Comparison of ENCODE assay signal across 1 cellular context in the genomic region with DNA sequence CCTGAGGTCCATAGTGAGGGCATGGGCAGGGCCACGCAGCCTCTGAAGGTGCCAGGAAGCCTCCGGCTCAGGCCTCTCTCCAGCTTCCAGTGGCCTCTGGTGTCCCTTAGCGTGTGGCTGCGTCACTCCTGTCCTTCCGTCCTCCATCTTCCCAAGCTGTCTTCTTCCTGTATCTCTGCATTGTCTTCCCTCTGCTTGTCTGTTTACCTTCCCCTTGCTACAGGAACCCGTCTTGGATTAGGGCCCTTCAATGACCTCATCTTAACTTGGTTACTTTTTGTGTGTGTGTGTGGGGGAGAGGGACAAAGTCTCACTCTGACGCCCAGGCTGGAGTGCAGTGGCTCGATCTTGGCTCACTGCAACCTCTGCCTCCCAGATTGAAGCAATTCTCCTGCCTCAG.
A peak's percentile ranks its signal among the peaks of the same experiment; 100 is the strongest.
TF ChIP-seq lines count a peak whose summit lies in the region.

No MANE protein-coding gene starts in this region.

TF ChIP-seq in K562, 482 proteins besides CTCF, POLR2A, EP300 and RAD21:
- 0 out of 4 replicates have a peak, but pooled peaks of 1 of the 2 experiments have one; percentile 53 for TF ChIP-seq FOXK2 (conservative IDR thresholded peaks at IDR 0.05 in 1 of 2, IDR thresholded peaks at IDR 0.05 in 1 of 2; ENCODE audit: low read depth in 2 of 2)
- TF ChIP-seq ARHGAP35 (IDR thresholded peaks at IDR 0.05; ENCODE audit: partially characterized antibody), result no peak
- TF ChIP-seq, protein P1, sequence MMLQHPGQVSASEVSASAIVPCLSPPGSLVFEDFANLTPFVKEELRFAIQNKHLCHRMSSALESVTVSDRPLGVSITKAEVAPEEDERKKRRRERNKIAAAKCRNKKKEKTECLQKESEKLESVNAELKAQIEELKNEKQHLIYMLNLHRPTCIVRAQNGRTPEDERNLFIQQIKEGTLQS (IDR thresholded peaks at IDR 0.05), result peak; percentile 37; the same call in 1 of the 2 replicates
- TF ChIP-seq, protein P1 (CRISPR knock-in tag; conservative IDR thresholded peaks at IDR 0.05), result no peak
- TF ChIP-seq, protein P2, sequence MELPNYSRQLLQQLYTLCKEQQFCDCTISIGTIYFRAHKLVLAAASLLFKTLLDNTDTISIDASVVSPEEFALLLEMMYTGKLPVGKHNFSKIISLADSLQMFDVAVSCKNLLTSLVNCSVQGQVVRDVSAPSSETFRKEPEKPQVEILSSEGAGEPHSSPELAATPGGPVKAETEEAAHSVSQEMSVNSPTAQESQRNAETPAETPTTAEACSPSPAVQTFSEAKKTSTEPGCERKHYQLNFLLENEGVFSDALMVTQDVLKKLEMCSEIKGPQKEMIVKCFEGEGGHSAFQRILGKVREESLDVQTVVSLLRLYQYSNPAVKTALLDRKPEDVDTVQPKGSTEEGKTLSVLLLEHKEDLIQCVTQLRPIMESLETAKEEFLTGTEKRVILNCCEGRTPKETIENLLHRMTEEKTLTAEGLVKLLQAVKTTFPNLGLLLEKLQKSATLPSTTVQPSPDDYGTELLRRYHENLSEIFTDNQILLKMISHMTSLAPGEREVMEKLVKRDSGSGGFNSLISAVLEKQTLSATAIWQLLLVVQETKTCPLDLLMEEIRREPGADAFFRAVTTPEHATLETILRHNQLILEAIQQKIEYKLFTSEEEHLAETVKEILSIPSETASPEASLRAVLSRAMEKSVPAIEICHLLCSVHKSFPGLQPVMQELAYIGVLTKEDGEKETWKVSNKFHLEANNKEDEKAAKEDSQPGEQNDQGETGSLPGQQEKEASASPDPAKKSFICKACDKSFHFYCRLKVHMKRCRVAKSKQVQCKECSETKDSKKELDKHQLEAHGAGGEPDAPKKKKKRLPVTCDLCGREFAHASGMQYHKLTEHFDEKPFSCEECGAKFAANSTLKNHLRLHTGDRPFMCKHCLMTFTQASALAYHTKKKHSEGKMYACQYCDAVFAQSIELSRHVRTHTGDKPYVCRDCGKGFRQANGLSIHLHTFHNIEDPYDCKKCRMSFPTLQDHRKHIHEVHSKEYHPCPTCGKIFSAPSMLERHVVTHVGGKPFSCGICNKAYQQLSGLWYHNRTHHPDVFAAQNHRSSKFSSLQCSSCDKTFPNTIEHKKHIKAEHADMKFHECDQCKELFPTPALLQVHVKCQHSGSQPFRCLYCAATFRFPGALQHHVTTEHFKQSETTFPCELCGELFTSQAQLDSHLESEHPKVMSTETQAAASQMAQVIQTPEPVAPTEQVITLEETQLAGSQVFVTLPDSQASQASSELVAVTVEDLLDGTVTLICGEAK (IDR thresholded peaks at IDR 0.05), result peak; percentile 62; the same call in 1 of the 2 replicates
- TF ChIP-seq, protein P2 (CRISPR knock-in tag; IDR thresholded peaks at IDR 0.05), result no peak
- TF ChIP-seq, protein P3, sequence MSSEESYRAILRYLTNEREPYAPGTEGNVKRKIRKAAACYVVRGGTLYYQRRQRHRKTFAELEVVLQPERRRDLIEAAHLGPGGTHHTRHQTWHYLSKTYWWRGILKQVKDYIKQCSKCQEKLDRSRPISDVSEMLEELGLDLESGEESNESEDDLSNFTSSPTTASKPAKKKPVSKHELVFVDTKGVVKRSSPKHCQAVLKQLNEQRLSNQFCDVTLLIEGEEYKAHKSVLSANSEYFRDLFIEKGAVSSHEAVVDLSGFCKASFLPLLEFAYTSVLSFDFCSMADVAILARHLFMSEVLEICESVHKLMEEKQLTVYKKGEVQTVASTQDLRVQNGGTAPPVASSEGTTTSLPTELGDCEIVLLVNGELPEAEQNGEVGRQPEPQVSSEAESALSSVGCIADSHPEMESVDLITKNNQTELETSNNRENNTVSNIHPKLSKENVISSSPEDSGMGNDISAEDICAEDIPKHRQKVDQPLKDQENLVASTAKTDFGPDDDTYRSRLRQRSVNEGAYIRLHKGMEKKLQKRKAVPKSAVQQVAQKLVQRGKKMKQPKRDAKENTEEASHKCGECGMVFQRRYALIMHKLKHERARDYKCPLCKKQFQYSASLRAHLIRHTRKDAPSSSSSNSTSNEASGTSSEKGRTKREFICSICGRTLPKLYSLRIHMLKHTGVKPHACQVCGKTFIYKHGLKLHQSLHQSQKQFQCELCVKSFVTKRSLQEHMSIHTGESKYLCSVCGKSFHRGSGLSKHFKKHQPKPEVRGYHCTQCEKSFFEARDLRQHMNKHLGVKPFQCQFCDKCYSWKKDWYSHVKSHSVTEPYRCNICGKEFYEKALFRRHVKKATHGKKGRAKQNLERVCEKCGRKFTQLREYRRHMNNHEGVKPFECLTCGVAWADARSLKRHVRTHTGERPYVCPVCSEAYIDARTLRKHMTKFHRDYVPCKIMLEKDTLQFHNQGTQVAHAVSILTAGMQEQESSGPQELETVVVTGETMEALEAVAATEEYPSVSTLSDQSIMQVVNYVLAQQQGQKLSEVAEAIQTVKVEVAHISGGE (CRISPR knock-in tag; IDR thresholded peaks at IDR 0.05), result peak in 1 of 3 experiments; percentile 46; a peak in 1 of 6 replicates
- TF ChIP-seq ZC3H8 (IDR thresholded peaks at IDR 0.05), result no peak
- no peak for TF ChIP-seq SIN3B (IDR thresholded peaks at IDR 0.05; ENCODE audit: low read depth)
- TF ChIP-seq JUND (IDR thresholded peaks at IDR 0.05; ENCODE audit: borderline replicate concordance, low read depth, low read length), result no peak
- 0 out of 3 replicates have a peak, but pooled peaks have one; percentile 16 for TF ChIP-seq JUND (tag; IDR thresholded peaks at IDR 0.05; ENCODE audit: borderline replicate concordance, low read depth, low read length)
- peak; percentile 53; the same call in 1 of the 2 replicates for TF ChIP-seq ATF7 (IDR thresholded peaks at IDR 0.05)
- no peak for TF ChIP-seq PCBP2 (IDR thresholded peaks at IDR 0.05; ENCODE audit: low read depth, low read length, poor library complexity, severe bottlenecking)
